11 cellular contexts compared by ENCODE assay signal in genomic region chr11:118786657-118787056, GRCh38. TPM values are rescaled to one million over a fixed set of nuclear protein-coding genes. Genes with fewer than 3 reads are reported as not detected.
DNase-seq lines count a peak whose midpoint lies in the region; ATAC-seq, FAIRE-seq and TF ChIP-seq lines count a peak whose summit lies in the region.
"Had no signal": no experiment of that assay in that cellular context is flagged by ENCODE, and none has a peak within 500 bp of the region (broad histone marks: within the 10 kb centered on the region; RNA-seq: fewer than 3 reads in every experiment).

No MANE protein-coding gene starts in this region.

- H3K4me3 Mint-ChIP-seq in CD4-positive, alpha-beta memory T cell, result peak overlapping the region; percentile 63 to 100 (median 76)
- H3K4me3 Mint-ChIP-seq in activated naive CD8-positive, alpha-beta T cell treated with anti-CD3 and anti-CD28 coated beads, Interleukin-2, amount 10 ng/mL, durations not matched to agents 7 days and 5 days, result peak overlapping the region; percentile 58
- peak overlapping the region; percentile 50 for H3K4me3 Mint-ChIP-seq in nephron progenitor cell

- POLR2A ChIA-PET in CD4-positive, alpha-beta memory T cell (lab: Charles Lee; ENCODE audit: partially characterized antibody), result interaction anchor here (0.6 to 8.8 kb wide), 8 partner anchors 10 to 445 kb away, joined by 3 to 336 read pairs (median 4); partner anchors contain the start of gene TRAPPC4
- POLR2A ChIA-PET in HEK293T (lab: Yijun Ruan, JAX), result no interaction called here
- POLR2A ChIA-PET in activated naive CD8-positive, alpha-beta T cell treated with anti-CD3 and anti-CD28 coated beads, Interleukin-2, amount 10 ng/mL, durations not matched to agents 7 days and 5 days (lab: Charles Lee), result interaction anchor here (1.1 kb wide), 2 partner anchors 84 to 91 kb away, joined by 4 to 5 read pairs; no protein-coding TSS in a partner anchor

- H3K27ac Mint-ChIP-seq in CD4-positive, alpha-beta memory T cell, result peak overlapping the region; percentile 75 to 99 (median 78)
- peak overlapping the region; percentile 19 for H3K27ac Mint-ChIP-seq in activated naive CD8-positive, alpha-beta T cell treated with anti-CD3 and anti-CD28 coated beads, Interleukin-2, amount 10 ng/mL, durations not matched to agents 7 days and 5 days
- H3K27ac Mint-ChIP-seq in nephron progenitor cell, result no peak overlapping the region

- no peak for FAIRE-seq in HTR-8/SVneo (lab: Jason Lieb, UNC)

- no peaks in the 10 kb centered on the region for H3K9me3 Mint-ChIP-seq in CD4-positive, alpha-beta memory T cell
- no peaks in the 10 kb centered on the region for H3K9me3 Mint-ChIP-seq in activated naive CD8-positive, alpha-beta T cell treated with anti-CD3 and anti-CD28 coated beads, Interleukin-2, amount 10 ng/mL, durations not matched to agents 7 days and 5 days
- no peaks in the 10 kb centered on the region for H3K9me3 Mint-ChIP-seq in nephron progenitor cell

- H3K27ac ChIP-seq in CD4-positive, alpha-beta memory T cell (ENCODE audit: low read depth, low read length), result peak overlapping the region; percentile 18

- peaks cover 21 to 75% (median 36%) of the 10 kb centered on the region in 4 donors for H3K4me1 Mint-ChIP-seq in CD4-positive, alpha-beta memory T cell
- peaks cover 29% of the 10 kb centered on the region for H3K4me1 Mint-ChIP-seq in activated naive CD8-positive, alpha-beta T cell treated with anti-CD3 and anti-CD28 coated beads, Interleukin-2, amount 10 ng/mL, durations not matched to agents 7 days and 5 days
- peaks cover 19% of the 10 kb centered on the region for H3K4me1 Mint-ChIP-seq in nephron progenitor cell

- no peak for DNase-seq in CD4-positive, alpha-beta memory T cell
- DNase-seq in HEK293T (ENCODE audit: extremely low spot score) (no peak), nephron progenitor cell (no peak), HTR-8/SVneo (ENCODE audit: insufficient read length, low spot score) (no peak), cerebellar nuclear complex (lab: John Stamatoyannopoulos, UW) (no peak)
- DNase-seq in activated naive CD8-positive, alpha-beta T cell treated with anti-CD3 and anti-CD28 coated beads, Interleukin-2, amount 10 ng/mL, durations not matched to agents 7 days and 5 days, result no peak
- DNase-seq: esophagus squamous epithelium, NCI-H446 had no signal

- CTCF ChIA-PET in CD4-positive, alpha-beta memory T cell (lab: Charles Lee; ENCODE audit: partially characterized antibody), result interaction anchor here (1.2 to 10.5 kb wide), 9 partner anchors 13 to 170 kb away, joined by 3 to 149 read pairs (median 33); no protein-coding TSS in a partner anchor
- CTCF ChIA-PET in HEK293T (lab: Yijun Ruan, JAX), result interaction anchor here (2.3 kb wide), 1 partner anchor 97 kb away, joined by 7 read pairs; no protein-coding TSS in a partner anchor

- no peak for TF ChIP-seq CTCF in nephron progenitor cell (IDR thresholded peaks at IDR 0.05)

- H3K27me3 Mint-ChIP-seq in CD4-positive, alpha-beta memory T cell, result no peaks in the 10 kb centered on the region
- no peaks in the 10 kb centered on the region for H3K27me3 Mint-ChIP-seq in activated naive CD8-positive, alpha-beta T cell treated with anti-CD3 and anti-CD28 coated beads, Interleukin-2, amount 10 ng/mL, durations not matched to agents 7 days and 5 days
- no peaks in the 10 kb centered on the region for H3K27me3 Mint-ChIP-seq in nephron progenitor cell (ENCODE audit: low read depth, poor library complexity)

- H3K36me3 ChIP-seq in CD4-positive, alpha-beta memory T cell (ENCODE audit: insufficient read depth, low read length), result peaks cover 25% of the 10 kb centered on the region

- ATAC-seq in activated naive CD8-positive, alpha-beta T cell treated with anti-CD3 and anti-CD28 coated beads, Interleukin-2, amount 10 ng/mL, durations not matched to agents 7 days and 5 days (ENCODE audit: low read depth), result no peak
- ATAC-seq in GM21367 (IDR thresholded peaks at IDR 0.05; ENCODE audit: unreplicated experiment), result no peak
- ATAC-seq: HCT116, Right ventricle myocardium inferior had no signal

- H3K9me3 ChIP-seq in CD4-positive, alpha-beta memory T cell (ENCODE audit: control insufficient read depth in 1 of 2, low read length in 2 of 2), result no peaks in the 10 kb centered on the region
- H3K9me3 ChIP-seq: esophagus squamous epithelium had no signal

- peaks cover 24 to 65% of the 10 kb centered on the region in 2 donors for H3K36me3 Mint-ChIP-seq in CD4-positive, alpha-beta memory T cell
- peaks cover 30% of the 10 kb centered on the region for H3K36me3 Mint-ChIP-seq in activated naive CD8-positive, alpha-beta T cell treated with anti-CD3 and anti-CD28 coated beads, Interleukin-2, amount 10 ng/mL, durations not matched to agents 7 days and 5 days
- H3K36me3 Mint-ChIP-seq in nephron progenitor cell (ENCODE audit: low read depth), result peaks cover 40% of the 10 kb centered on the region

- peaks cover 67% of the 10 kb centered on the region for H3K4me1 ChIP-seq in CD4-positive, alpha-beta memory T cell (ENCODE audit: insufficient read depth, low read length)

- H3K4me3 ChIP-seq in CD4-positive, alpha-beta memory T cell (ENCODE audit: low read length in 2 of 2), result peak overlapping the region in 1 of 2 donors; percentile 18

- intact Hi-C loops in CD4-positive, alpha-beta memory T cell (cut with micrococcal nuclease), result no loop called here

- H3K27me3 ChIP-seq in CD4-positive, alpha-beta memory T cell (ENCODE audit: insufficient read depth, low read length), result no peaks in the 10 kb centered on the region
- H3K27me3 ChIP-seq: esophagus squamous epithelium had no signal

TF ChIP-seq in HEK293T, 16 proteins besides CTCF, POLR2A, EP300 and RAD21:
- TF ChIP-seq PKNOX1 (IDR thresholded peaks at IDR 0.05) (peak; percentile 76), LEF1 (IDR thresholded peaks at IDR 0.05; ENCODE audit: borderline replicate concordance) (no peak)
TF ChIP-seq in HEK293T: peak in this region for 1.

RNA-seq across cellular contexts. Expression of gene DDX6, which starts 4.3 kb away (rescaled TPM):
- total RNA-seq in CD4-positive, alpha-beta memory T cell, result 100 to 1,000 TPM; 299 to 304 TPM
- 10 to 100 TPM; 74.6 to 90.9 TPM for polyA plus RNA-seq in CD4-positive, alpha-beta memory T cell
- total RNA-seq in activated naive CD8-positive, alpha-beta T cell treated with anti-CD3 and anti-CD28 coated beads, Interleukin-2, amount 10 ng/mL, durations not matched to agents 7 days and 5 days, result 100 to 1,000 TPM; 193 to 212 TPM
